Comparison of ENCODE assay signal across 20 cellular contexts in the genomic region with DNA sequence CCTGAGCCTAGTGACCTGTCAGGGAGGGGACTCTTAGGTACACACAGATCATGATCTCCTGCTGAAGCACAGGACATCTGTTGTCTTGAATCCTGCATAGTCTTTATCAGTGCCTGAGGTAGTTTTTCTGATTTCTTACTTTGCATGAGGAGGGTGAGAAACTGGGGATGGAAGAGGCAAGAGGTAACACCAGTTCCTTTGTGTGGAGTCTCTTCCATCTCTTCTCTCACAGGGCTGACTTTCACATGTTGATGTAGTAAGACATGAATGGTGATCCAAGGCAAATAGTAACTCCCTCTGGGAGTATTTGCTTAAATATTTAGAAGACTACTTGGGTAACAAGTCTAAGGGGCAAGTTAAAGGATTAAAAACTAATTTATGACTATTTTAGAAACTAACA.
"Had no signal": no experiment of that assay in that cellular context is flagged by ENCODE, and none has a peak within 500 bp of the region (broad histone marks: within the 10 kb centered on the region; RNA-seq: fewer than 3 reads in every experiment).

No MANE protein-coding gene starts in this region.

- H3K4me1 Mint-ChIP-seq: stimulated activated effector memory CD8-positive, alpha-beta T cell treated with anti-CD3 and anti-CD28 coated beads, Interleukin-12 subunit alpha, Interleukin-12 subunit beta, amount 100 ng/mL, for 72 hours had no signal

- H3K9me3 ChIP-seq: colonic mucosa, esophagus squamous epithelium, gastroesophageal sphincter, neutrophil, psoas muscle, right lobe of liver, suprapubic skin, tibial artery had no signal

- DNase-seq: colonic mucosa; dermis blood vessel endothelial cell; esophagus squamous epithelium; foreskin fibroblast; glutamatergic neuron; mammary epithelial cell; mucosa of descending colon; naive thymus-derived CD8-positive, alpha-beta T cell; psoas muscle; retina; right lobe of liver; stimulated activated CD4-positive, alpha-beta T cell treated with anti-CD3 and anti-CD28 coated beads, Interleukin-4, amount 100 ng/mL, for 1 hour; stimulated activated CD8-positive, alpha-beta memory T cell treated with anti-CD3 and anti-CD28 coated beads, Interleukin-4, amount 100 ng/mL, for 48 hours; stimulated activated naive CD8-positive, alpha-beta T cell treated with anti-CD3 and anti-CD28 coated beads, Interleukin-15, Interleukin-2, amounts not matched to agents 100 U/mL and 50 U/mL, for 24 hours; tibial artery had no signal

- H3K27me3 ChIP-seq: colonic mucosa, esophagus squamous epithelium, gastroesophageal sphincter, neutrophil, right lobe of liver, suprapubic skin, tibial artery had no signal

- H3K27ac ChIP-seq: colonic mucosa, esophagus squamous epithelium, gastroesophageal sphincter, neutrophil, psoas muscle, right lobe of liver, suprapubic skin, tibial artery had no signal

- H3K9me3 Mint-ChIP-seq: naive thymus-derived CD8-positive, alpha-beta T cell had no signal

- H3K36me3 ChIP-seq: colonic mucosa, esophagus squamous epithelium, gastroesophageal sphincter, neutrophil, right lobe of liver, suprapubic skin, tibial artery had no signal

- H3K4me3 Mint-ChIP-seq: naive thymus-derived CD8-positive, alpha-beta T cell; stimulated activated effector memory CD8-positive, alpha-beta T cell treated with anti-CD3 and anti-CD28 coated beads, Interleukin-12 subunit alpha, Interleukin-12 subunit beta, amount 100 ng/mL, for 72 hours had no signal

- H3K4me3 ChIP-seq: colonic mucosa, esophagus squamous epithelium, gastroesophageal sphincter, mucosa of descending colon, psoas muscle, right lobe of liver, suprapubic skin, tibial artery had no signal

- H3K36me3 Mint-ChIP-seq: stimulated activated effector memory CD8-positive, alpha-beta T cell treated with anti-CD3 and anti-CD28 coated beads, Interleukin-12 subunit alpha, Interleukin-12 subunit beta, amount 100 ng/mL, for 72 hours had no signal

- H3K4me1 ChIP-seq: colonic mucosa, esophagus squamous epithelium, psoas muscle, right lobe of liver, suprapubic skin, tibial artery had no signal

- H3K27ac Mint-ChIP-seq: stimulated activated effector memory CD8-positive, alpha-beta T cell treated with anti-CD3 and anti-CD28 coated beads, Interleukin-12 subunit alpha, Interleukin-12 subunit beta, amount 100 ng/mL, for 72 hours had no signal

- ATAC-seq: gastroesophageal sphincter; left lobe of liver; mucosa of descending colon; naive thymus-derived CD8-positive, alpha-beta T cell; psoas muscle; right lobe of liver; stimulated activated effector memory CD8-positive, alpha-beta T cell treated with anti-CD3 and anti-CD28 coated beads, Interleukin-12 subunit alpha, Interleukin-12 subunit beta, amount 100 ng/mL, for 72 hours; stimulated activated naive CD8-positive, alpha-beta T cell treated with anti-CD3 and anti-CD28 coated beads, Interleukin-15, Interleukin-2, amounts not matched to agents 100 U/mL and 50 U/mL, for 24 hours had no signal
